Comparison of ENCODE assay signal across 1 cellular context in the genomic region with DNA sequence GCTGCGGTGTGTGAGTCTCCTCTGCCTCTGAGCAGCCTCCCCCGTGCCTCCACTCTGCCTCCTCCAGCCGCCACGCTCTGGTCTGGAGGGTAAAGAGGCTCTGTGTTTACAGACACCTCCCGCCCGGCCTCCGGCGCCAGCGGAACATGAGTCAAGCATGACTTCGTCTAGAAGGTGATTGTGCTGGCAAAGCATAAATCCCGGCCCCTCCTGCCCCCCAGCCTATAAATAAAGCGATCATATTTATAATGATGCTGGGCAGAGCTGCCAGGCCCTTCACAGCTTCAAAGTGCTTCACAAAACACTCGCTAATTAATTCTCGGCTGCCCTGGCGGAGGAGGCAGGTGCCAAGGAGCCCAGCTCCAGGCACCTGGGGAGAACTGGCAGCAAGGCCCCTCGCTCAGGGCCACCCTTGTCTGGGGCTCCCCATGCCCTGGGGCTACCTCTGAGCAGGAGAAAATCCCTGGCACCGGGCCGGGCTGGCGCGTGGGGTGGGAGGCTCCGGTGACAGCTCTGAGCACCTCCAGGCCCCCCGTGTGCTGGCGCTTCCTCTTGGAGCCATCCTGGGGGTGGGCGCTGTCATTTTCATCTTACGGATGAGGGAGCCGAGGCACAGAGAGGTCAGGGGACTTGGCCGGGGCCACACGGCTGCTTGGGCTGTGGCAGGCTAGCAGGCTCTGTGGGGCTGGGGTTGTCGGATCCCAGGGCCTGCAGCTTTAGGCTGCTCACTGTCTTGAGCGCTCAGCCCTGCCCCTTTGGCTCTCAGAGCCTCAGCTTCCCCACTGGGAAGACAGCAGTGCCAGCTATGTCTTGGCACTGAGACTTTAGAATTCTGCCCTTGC.
TF ChIP-seq lines count a peak whose summit lies in the region.

No MANE protein-coding gene starts in this region.

TF ChIP-seq in H1, 55 proteins besides CTCF, POLR2A, EP300 and RAD21 (continued from another document):
- TF ChIP-seq MAFK (IDR thresholded peaks at IDR 0.05; ENCODE audit: low read depth, low read length) (no peak), TEAD4 (IDR thresholded peaks at IDR 0.05; ENCODE audit: low read depth, low read length) (no peak), YY1 (IDR thresholded peaks at IDR 0.05; ENCODE audit: low read depth, low read length) (no peak), POU5F1 (IDR thresholded peaks at IDR 0.05; ENCODE audit: low read depth, low read length) (no peak), CHD2 (IDR thresholded peaks at IDR 0.05; ENCODE audit: low read length) (no peak), JUN (IDR thresholded peaks at IDR 0.05; ENCODE audit: low read depth, low read length) (no peak)
- TF ChIP-seq, protein P1, sequence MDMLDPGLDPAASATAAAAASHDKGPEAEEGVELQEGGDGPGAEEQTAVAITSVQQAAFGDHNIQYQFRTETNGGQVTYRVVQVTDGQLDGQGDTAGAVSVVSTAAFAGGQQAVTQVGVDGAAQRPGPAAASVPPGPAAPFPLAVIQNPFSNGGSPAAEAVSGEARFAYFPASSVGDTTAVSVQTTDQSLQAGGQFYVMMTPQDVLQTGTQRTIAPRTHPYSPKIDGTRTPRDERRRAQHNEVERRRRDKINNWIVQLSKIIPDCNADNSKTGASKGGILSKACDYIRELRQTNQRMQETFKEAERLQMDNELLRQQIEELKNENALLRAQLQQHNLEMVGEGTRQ (IDR thresholded peaks at IDR 0.05; ENCODE audit: low read length), result no peak
- TF ChIP-seq, protein P2, sequence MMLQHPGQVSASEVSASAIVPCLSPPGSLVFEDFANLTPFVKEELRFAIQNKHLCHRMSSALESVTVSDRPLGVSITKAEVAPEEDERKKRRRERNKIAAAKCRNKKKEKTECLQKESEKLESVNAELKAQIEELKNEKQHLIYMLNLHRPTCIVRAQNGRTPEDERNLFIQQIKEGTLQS (IDR thresholded peaks at IDR 0.05; ENCODE audit: insufficient read depth, low read depth, low read length), result no peak
